9 cellular contexts compared by ENCODE assay signal in the genomic region with DNA sequence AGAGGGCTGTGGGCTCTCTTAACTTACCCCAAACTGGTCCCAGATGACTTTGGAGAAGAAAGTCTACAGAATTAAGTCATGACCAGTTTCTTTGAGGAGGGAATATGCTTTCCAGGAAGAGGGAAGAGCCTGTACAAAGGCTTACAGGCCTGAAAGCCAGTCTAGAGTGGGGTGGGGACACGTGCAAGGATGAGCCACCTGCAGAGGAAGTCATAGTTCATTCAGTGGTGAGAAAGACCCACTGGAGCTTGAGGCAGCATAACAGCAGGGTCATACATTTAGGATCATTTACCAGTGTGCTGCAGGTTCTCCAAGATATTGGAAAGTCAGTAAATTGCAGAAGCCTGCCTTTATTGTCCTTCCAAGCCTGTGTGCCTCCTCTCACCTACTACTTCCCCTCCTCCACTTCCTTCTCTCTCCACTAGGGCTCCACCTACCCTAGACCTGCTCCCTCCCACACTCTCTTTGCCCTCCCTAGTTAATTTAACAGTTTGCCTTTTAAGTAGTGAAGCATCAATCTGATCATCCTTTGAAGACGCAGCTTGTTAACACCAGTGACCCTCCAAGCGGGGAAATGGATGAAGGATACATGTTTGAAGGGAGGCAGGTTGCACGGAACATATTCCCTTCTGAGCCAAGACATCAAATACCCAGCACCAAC. TPM values are rescaled to one million over a fixed set of nuclear protein-coding genes. Genes with fewer than 3 reads are reported as not detected.
DNase-seq lines count a peak whose midpoint lies in the region; ATAC-seq and TF ChIP-seq lines count a peak whose summit lies in the region.
"Had no signal": no experiment of that assay in that cellular context is flagged by ENCODE, and none has a peak within 500 bp of the region (broad histone marks: within the 10 kb centered on the region; RNA-seq: fewer than 3 reads in every experiment).

No MANE protein-coding gene starts in this region.

- H3K27me3 Mint-ChIP-seq in stimulated activated naive CD8-positive, alpha-beta T cell treated with anti-CD3 and anti-CD28 coated beads, Interleukin-15, Interleukin-2, amounts not matched to agents 100 ng/mL and 50 ng/mL, for 24 hours, result no peaks in the 10 kb centered on the region
- no peaks in the 10 kb centered on the region for H3K27me3 Mint-ChIP-seq in endothelial cell (ENCODE audit: unreplicated experiment)

- no peak for ATAC-seq in stimulated activated naive CD8-positive, alpha-beta T cell treated with anti-CD3 and anti-CD28 coated beads, Interleukin-15, Interleukin-2, amounts not matched to agents 100 U/mL and 50 U/mL, for 24 hours
- ATAC-seq in GM18858 (IDR thresholded peaks at IDR 0.05; ENCODE audit: unreplicated experiment), result no peak
- ATAC-seq: body of pancreas had no signal

- no peaks in the 10 kb centered on the region for H3K9me3 Mint-ChIP-seq in stimulated activated naive CD8-positive, alpha-beta T cell treated with anti-CD3 and anti-CD28 coated beads, Interleukin-15, Interleukin-2, amounts not matched to agents 100 ng/mL and 50 ng/mL, for 24 hours
- no peaks in the 10 kb centered on the region for H3K9me3 Mint-ChIP-seq in endothelial cell (ENCODE audit: unreplicated experiment)

- peak overlapping the region; percentile 86 for H3K27ac Mint-ChIP-seq in stimulated activated naive CD8-positive, alpha-beta T cell treated with anti-CD3 and anti-CD28 coated beads, Interleukin-15, Interleukin-2, amounts not matched to agents 100 ng/mL and 50 ng/mL, for 24 hours
- H3K27ac Mint-ChIP-seq in endothelial cell (ENCODE audit: unreplicated experiment), result no peak overlapping the region

- peaks cover 44% of the 10 kb centered on the region for H3K36me3 Mint-ChIP-seq in stimulated activated naive CD8-positive, alpha-beta T cell treated with anti-CD3 and anti-CD28 coated beads, Interleukin-15, Interleukin-2, amounts not matched to agents 100 ng/mL and 50 ng/mL, for 24 hours (ENCODE audit: low read depth)
- no peaks in the 10 kb centered on the region for H3K36me3 Mint-ChIP-seq in endothelial cell (ENCODE audit: low read depth, unreplicated experiment)

- DNase-seq in stimulated activated naive CD8-positive, alpha-beta T cell treated with anti-CD3 and anti-CD28 coated beads, Interleukin-15, Interleukin-2, amounts not matched to agents 100 U/mL and 50 U/mL, for 24 hours, result no peak
- DNase-seq in SKM-1 (lab: John Stamatoyannopoulos, UW; ENCODE audit: unreplicated experiment), result peak; percentile 1
- DNase-seq in endothelial cell (ENCODE audit: low spot score), result no peak
- no peak for DNase-seq in NCI-H1417 (lab: John Stamatoyannopoulos, UW)
- DNase-seq in activated CD4-positive, CD25-positive, alpha-beta regulatory T cell (lab: John Stamatoyannopoulos, UW), result no peak
- DNase-seq in NCI-H2081 treated with DMSO at 0.1 percent for 48 hours (lab: John Stamatoyannopoulos, UW), result no peak
- DNase-seq: body of pancreas had no signal

- peak overlapping the region; percentile 15 for H3K4me3 Mint-ChIP-seq in stimulated activated naive CD8-positive, alpha-beta T cell treated with anti-CD3 and anti-CD28 coated beads, Interleukin-15, Interleukin-2, amounts not matched to agents 100 ng/mL and 50 ng/mL, for 24 hours
- H3K4me3 Mint-ChIP-seq in endothelial cell (ENCODE audit: unreplicated experiment), result no peak overlapping the region

- TF ChIP-seq CTCF in endothelial cell (IDR thresholded peaks at IDR 0.05; ENCODE audit: unreplicated experiment), result peak; percentile 23

- H3K4me1 Mint-ChIP-seq in stimulated activated naive CD8-positive, alpha-beta T cell treated with anti-CD3 and anti-CD28 coated beads, Interleukin-15, Interleukin-2, amounts not matched to agents 100 ng/mL and 50 ng/mL, for 24 hours (ENCODE audit: low read depth), result peaks cover 92% of the 10 kb centered on the region
- peaks cover 16% of the 10 kb centered on the region for H3K4me1 Mint-ChIP-seq in endothelial cell (ENCODE audit: unreplicated experiment)

RNA-seq across cellular contexts. Expression of gene CDRT15, which starts 40.2 kb away (rescaled TPM):
- total RNA-seq in endothelial cell (ENCODE audit: unreplicated experiment), result not detected
- total RNA-seq: body of pancreas had no signal
